ENCODE assay signal across 12 cellular contexts in the genomic region with DNA sequence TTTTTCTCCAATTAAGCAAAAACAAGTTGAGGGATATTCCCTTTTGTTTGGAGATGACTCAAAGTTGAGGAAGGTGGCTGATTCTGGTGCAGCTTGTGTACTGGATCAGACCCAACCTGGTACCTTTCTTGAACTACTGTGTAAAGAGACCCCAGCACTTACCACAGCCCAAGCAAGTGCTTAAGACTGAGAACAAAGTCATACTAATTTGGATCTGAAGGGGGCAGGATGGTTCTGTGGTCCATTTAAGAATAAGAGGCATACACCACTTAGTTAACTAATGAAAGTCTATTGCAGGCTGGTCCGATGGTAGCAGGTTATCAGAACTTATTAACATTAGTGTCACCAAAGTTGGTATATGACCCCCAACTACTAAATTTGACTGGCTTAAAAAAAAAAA. TPM values are rescaled to one million over a fixed set of nuclear protein-coding genes. Genes with fewer than 3 reads are reported as not detected.
DNase-seq lines count a peak whose midpoint lies in the region; ATAC-seq, FAIRE-seq and TF ChIP-seq lines count a peak whose summit lies in the region.
"Had no signal": no experiment of that assay in that cellular context is flagged by ENCODE, and none has a peak within 500 bp of the region (broad histone marks: within the 10 kb centered on the region; RNA-seq: fewer than 3 reads in every experiment).

No MANE protein-coding gene starts in this region.

- H3K79me2 ChIP-seq in Loucy (ENCODE audit: insufficient read depth, low read length) = no peaks in the 10 kb centered on the region

- peak; percentile 23 for TF ChIP-seq CTCF in D721Med (IDR thresholded peaks at IDR 0.05; ENCODE audit: insufficient read depth, missing control alignments)
- peak; percentile 37 for TF ChIP-seq CTCF in Loucy (conservative IDR thresholded peaks at IDR 0.05; ENCODE audit: low read length)
- peak; percentile 11 to 26 (median 18) for TF ChIP-seq CTCF in right lobe of liver (IDR thresholded peaks at IDR 0.05)

- no peaks in the 10 kb centered on the region for H3F3A ChIP-seq in Loucy (ENCODE audit: low read depth)

- H3K9me2 ChIP-seq in Loucy (replicated peaks; ENCODE audit: low read depth, low read length) = no peaks in the 10 kb centered on the region

- peak; percentile 30 to 71 (median 51) for ATAC-seq in right lobe of liver
- ATAC-seq: activated CD4-positive, CD25-positive, alpha-beta regulatory T cell treated with anti-CD3 and anti-CD28 coated beads, Interleukin-2, amount 50 U/mL, for 24 hours had no signal

- H3K4me2 ChIP-seq in Loucy (ENCODE audit: low read depth, low read length, poor library complexity, severe bottlenecking) = no peak overlapping the region
- H3K4me2 ChIP-seq: neural progenitor cell had no signal

- no peaks in the 10 kb centered on the region for H4K20me1 ChIP-seq in Loucy (ENCODE audit: insufficient read depth, low read length, poor library complexity, severe bottlenecking)

- H2AFZ ChIP-seq in Loucy (ENCODE audit: low read length) = no peak overlapping the region
- H2AFZ ChIP-seq: neural progenitor cell had no signal

- peaks cover 13% of the 10 kb centered on the region for H3K4me1 ChIP-seq in Loucy (ENCODE audit: insufficient read depth, low read length, poor library complexity, severe bottlenecking)
- no peaks in the 10 kb centered on the region for H3K4me1 ChIP-seq in right lobe of liver
- H3K4me1 ChIP-seq: neural progenitor cell had no signal

- H3K9me3 ChIP-seq in Loucy (ENCODE audit: insufficient read depth, low read depth, low read length) = no peaks in the 10 kb centered on the region
- no peaks in the 10 kb centered on the region for H3K9me3 ChIP-seq in right lobe of liver

- DNase-seq in D721Med (ENCODE audit: insufficient read length, low spot score) = no peak
- DNase-seq in dermis blood vessel endothelial cell = peak; percentile 76
- DNase-seq in right lobe of liver = no peak
- no peak for DNase-seq in hippocampal formation (lab: John Stamatoyannopoulos, UW)
- DNase-seq in midbrain (lab: John Stamatoyannopoulos, UW) = no peak
- DNase-seq in cerebellar nuclear complex (lab: John Stamatoyannopoulos, UW) = no peak
- DNase-seq: activated naive CD8-positive, alpha-beta T cell treated with anti-CD3 and anti-CD28 coated beads, Interleukin-2, amount 10 ng/mL, durations not matched to agents 7 days and 5 days; CD4-positive, alpha-beta memory T cell; NCI-H187 had no signal

- WGBS in right lobe of liver (ENCODE audit: insufficient coverage, low coverage, low lambda C conversion rate, missing lambda C conversion rate) = 46% methylated on average over 1 of the region's 1 CpG

- intact Hi-C loops in right lobe of liver (cut with DNase I) = no loop called here

- no peak overlapping the region for H3K9ac ChIP-seq in Loucy (ENCODE audit: low read depth, low read length, poor library complexity, severe bottlenecking)
- H3K9ac ChIP-seq: neural progenitor cell had no signal

- H3K4me3 ChIP-seq in Loucy (ENCODE audit: low read length, poor library complexity, severe bottlenecking) (no peak overlapping the region), right lobe of liver (no peak overlapping the region)
- H3K4me3 ChIP-seq: neural progenitor cell had no signal

- no peak overlapping the region for H3K27ac ChIP-seq in right lobe of liver
- H3K27ac ChIP-seq: neural progenitor cell had no signal

- H3K27me3 ChIP-seq in Loucy (ENCODE audit: insufficient read depth, low read length, poor library complexity, severe bottlenecking) = no peaks in the 10 kb centered on the region
- no peaks in the 10 kb centered on the region for H3K27me3 ChIP-seq in right lobe of liver

- no peak for TF ChIP-seq POLR2A in right lobe of liver (IDR thresholded peaks at IDR 0.05)

- FAIRE-seq in D721Med (lab: Jason Lieb, UNC) = no peak

- H3K36me3 ChIP-seq in Loucy (ENCODE audit: insufficient read depth, low read length) (no peaks in the 10 kb centered on the region), right lobe of liver (no peaks in the 10 kb centered on the region)
- H3K36me3 ChIP-seq: neural progenitor cell had no signal

RNA-seq across cellular contexts. Expression of a gene that starts 6.3 kb away (rescaled TPM):
- 80.3 and 83.1 TPM in 2 replicates for total RNA-seq in dermis blood vessel endothelial cell
- total RNA-seq in right lobe of liver = 1 to 10 TPM in 5 of 6 experiments, under 1 TPM in 1; 0.95 to 2.3 (median 1.5) TPM

RNA-seq across cellular contexts. Expression of a gene that starts 50.7 kb away (rescaled TPM):
- total RNA-seq in dermis blood vessel endothelial cell (22.5 and 29.5 TPM in 2 replicates), right lobe of liver (10 to 100 TPM; 14.6 to 25.7 (median 21.5) TPM)

RNA-seq across cellular contexts. Expression of a gene that starts 55.6 kb away (rescaled TPM):
- total RNA-seq in dermis blood vessel endothelial cell (18.9 and 71.8 TPM in 2 replicates), right lobe of liver (1 to 10 TPM; 2.1 to 7.2 (median 4.3) TPM)

Comparison
In these comparisons a context has a peak if more than half of its experiments do, and no peak if none do; other contexts are left out.
1. RNA of a gene that starts 6.3 kb away (total RNA-seq): 80.3 to 83.1 TPM in dermis blood vessel endothelial cell; 0.95 to 2.3 TPM in right lobe of liver; every median in the first group is over 10 times any median in the second.
2. Peak in every context shown above with its lines, with median percentiles within 50 percentile points of each other: CTCF ChIP-seq.